ENCODE assay signal across 24 cellular contexts in the genomic region with DNA sequence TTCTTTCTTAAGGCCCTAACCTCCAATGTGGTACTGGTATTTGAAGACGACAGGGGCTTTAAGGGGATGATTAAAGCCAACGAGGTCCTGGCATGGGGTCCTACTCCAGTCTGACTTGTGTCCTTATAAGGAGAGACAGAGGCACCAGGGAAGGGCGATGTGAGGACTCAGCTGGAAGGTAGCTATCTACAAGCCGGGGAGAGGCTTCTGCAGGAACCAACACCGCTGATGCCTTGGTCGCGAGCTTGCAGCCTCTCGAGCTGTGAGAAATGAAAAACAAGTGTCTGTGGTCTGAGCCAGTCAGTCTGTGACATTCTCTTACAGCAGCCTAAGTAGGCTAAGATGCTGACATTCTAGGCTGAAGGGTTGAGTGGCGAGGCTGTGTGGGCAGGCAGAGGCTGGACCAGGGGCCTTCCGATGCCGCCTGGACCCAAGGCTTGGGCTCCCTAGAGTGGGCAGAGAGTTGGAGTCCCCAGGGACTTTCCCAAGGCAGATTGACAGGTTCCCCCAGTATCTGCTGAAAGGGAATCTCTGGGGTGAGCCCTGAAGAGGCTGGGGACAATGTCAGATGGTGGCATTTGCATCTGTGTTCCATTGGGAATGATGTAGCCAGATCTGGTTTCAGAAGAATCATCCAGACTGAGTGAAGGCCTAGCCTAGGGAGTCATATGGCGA.
DNase-seq lines count a peak whose midpoint lies in the region; ATAC-seq and TF ChIP-seq lines count a peak whose summit lies in the region.
"Had no signal": no experiment of that assay in that cellular context is flagged by ENCODE, and none has a peak within 500 bp of the region (broad histone marks: within the 10 kb centered on the region; RNA-seq: fewer than 3 reads in every experiment).

No MANE protein-coding gene starts in this region.

- no peaks in the 10 kb centered on the region for H3K9me3 ChIP-seq in Karpas-422 (ENCODE audit: low read length)
- no peaks in the 10 kb centered on the region for H3K9me3 ChIP-seq in thyroid gland
- H3K9me3 ChIP-seq: adrenal gland, gastrocnemius medialis, MG63, psoas muscle, uterus had no signal

- H3K4me3 ChIP-seq in Karpas-422 (ENCODE audit: low read length), result no peak overlapping the region
- H3K4me3 ChIP-seq in thyroid gland (replicated peaks in 1 of 3), result no peak overlapping the region
- H3K4me3 ChIP-seq: adrenal gland, cardiac muscle cell, gastrocnemius medialis, MG63, psoas muscle, uterus had no signal

- DNase-seq in NCI-H2171 treated with DMSO at 0.1 percent for 48 hours (lab: John Stamatoyannopoulos, UW) (peak; percentile 13), NCI-H2171 (lab: John Stamatoyannopoulos, UW) (no peak), iPS-NIHi7 (ENCODE audit: extremely low spot score) (peak; percentile 6), sciatic nerve (ENCODE audit: low spot score) (peak; percentile 26), Karpas-422 (no peak), thyroid gland (no peak), HEK293T (ENCODE audit: extremely low spot score) (no peak)
- DNase-seq in activated CD4-positive, alpha-beta memory T cell treated with anti-CD3 and anti-CD28 coated beads, Interleukin-2, amount 10 ng/mL, durations not matched to agents 7 days and 5 days, result peak; percentile 4
- DNase-seq: activated effector memory CD4-positive, alpha-beta T cell treated with Interleukin-2 at 50 U/mL for 16 hours; gastrocnemius medialis; left cardiac atrium; MG63; NCI-H1436 treated with DMSO at 0.1 percent for 48 hours; NCI-H69; psoas muscle; stimulated activated CD4-positive, alpha-beta T cell treated with anti-CD3 and anti-CD28 coated beads, Interleukin-4, amount 100 ng/mL, for 24 hours; T1000; uterus had no signal

- H3K4me1 ChIP-seq in Karpas-422 (ENCODE audit: low read length), result no peaks in the 10 kb centered on the region
- no peaks in the 10 kb centered on the region for H3K4me1 ChIP-seq in thyroid gland
- H3K4me1 ChIP-seq: adrenal gland, gastrocnemius medialis, psoas muscle, uterus had no signal

- H3K4me3 Mint-ChIP-seq in activated CD4-positive, alpha-beta memory T cell treated with anti-CD3 and anti-CD28 coated beads, Interleukin-2, amount 10 ng/mL, durations not matched to agents 7 days and 5 days, result no peak overlapping the region
- H3K4me3 Mint-ChIP-seq: mesothelial cell of epicardium, nephron had no signal

- H3K9me3 Mint-ChIP-seq in activated CD4-positive, alpha-beta memory T cell treated with anti-CD3 and anti-CD28 coated beads, Interleukin-2, amount 10 ng/mL, durations not matched to agents 7 days and 5 days, result no peaks in the 10 kb centered on the region
- H3K9me3 Mint-ChIP-seq: mesothelial cell of epicardium, nephron had no signal

- H3K27ac ChIP-seq in Karpas-422 (ENCODE audit: low read length), result no peak overlapping the region
- no peak overlapping the region for H3K27ac ChIP-seq in thyroid gland
- H3K27ac ChIP-seq: 22Rv1, adrenal gland, cardiac muscle cell, gastrocnemius medialis, psoas muscle, uterus had no signal

- no peak for TF ChIP-seq CTCF in thyroid gland (IDR thresholded peaks at IDR 0.05)

- no peak overlapping the region for H3K9ac ChIP-seq in Karpas-422 (ENCODE audit: low read length)

- H3K27ac Mint-ChIP-seq in activated CD4-positive, alpha-beta memory T cell treated with anti-CD3 and anti-CD28 coated beads, Interleukin-2, amount 10 ng/mL, durations not matched to agents 7 days and 5 days, result no peak overlapping the region
- H3K27ac Mint-ChIP-seq: mesothelial cell of epicardium had no signal

- no peak overlapping the region for H2AFZ ChIP-seq in Karpas-422 (ENCODE audit: low read length)

- H3K36me3 ChIP-seq in Karpas-422 (ENCODE audit: insufficient read depth, low read length) (no peaks in the 10 kb centered on the region), thyroid gland (no peaks in the 10 kb centered on the region)
- H3K36me3 ChIP-seq: adrenal gland, cardiac muscle cell, gastrocnemius medialis, MG63, uterus had no signal

- CTCF ChIA-PET in activated CD4-positive, alpha-beta memory T cell treated with anti-CD3 and anti-CD28 coated beads, Interleukin-2, amount 10 ng/mL, durations not matched to agents 7 days and 5 days (lab: Charles Lee), result no interaction called here
- CTCF ChIA-PET in HEK293T (lab: Yijun Ruan, JAX), result no interaction called here

- no peaks in the 10 kb centered on the region for H3K36me3 Mint-ChIP-seq in activated CD4-positive, alpha-beta memory T cell treated with anti-CD3 and anti-CD28 coated beads, Interleukin-2, amount 10 ng/mL, durations not matched to agents 7 days and 5 days (ENCODE audit: low read depth)
- H3K36me3 Mint-ChIP-seq: mesothelial cell of epicardium had no signal

- 82 to 90% methylated on average over 12 of the region's 12 CpGs for WGBS in thyroid gland, 2 donors

- H3K79me2 ChIP-seq in Karpas-422 (ENCODE audit: low read length), result no peaks in the 10 kb centered on the region

- H3K4me1 Mint-ChIP-seq in activated CD4-positive, alpha-beta memory T cell treated with anti-CD3 and anti-CD28 coated beads, Interleukin-2, amount 10 ng/mL, durations not matched to agents 7 days and 5 days, result no peaks in the 10 kb centered on the region

- POLR2A ChIA-PET in activated CD4-positive, alpha-beta memory T cell treated with anti-CD3 and anti-CD28 coated beads, Interleukin-2, amount 10 ng/mL, durations not matched to agents 7 days and 5 days (lab: Charles Lee), result no interaction called here
- POLR2A ChIA-PET in HEK293T (lab: Yijun Ruan, JAX), result no interaction called here

- no peak overlapping the region for H3K4me2 ChIP-seq in Karpas-422 (ENCODE audit: low read depth, low read length, poor library complexity, severe bottlenecking)

- no peaks in the 10 kb centered on the region for H4K20me1 ChIP-seq in Karpas-422 (ENCODE audit: insufficient read depth, low read depth, low read length)

- H3K27me3 ChIP-seq in Karpas-422 (ENCODE audit: low read length) (no peaks in the 10 kb centered on the region), thyroid gland (no peaks in the 10 kb centered on the region)
- H3K27me3 ChIP-seq: adrenal gland, gastrocnemius medialis, MG63, uterus had no signal

- no peak for ATAC-seq in sciatic nerve
- ATAC-seq: esophagus mucosa, gastrocnemius medialis, left cardiac atrium, psoas muscle had no signal

- peaks cover 2% of the 10 kb centered on the region for H3K27me3 Mint-ChIP-seq in activated CD4-positive, alpha-beta memory T cell treated with anti-CD3 and anti-CD28 coated beads, Interleukin-2, amount 10 ng/mL, durations not matched to agents 7 days and 5 days

- no peaks in the 10 kb centered on the region for H3K9me2 ChIP-seq in Karpas-422 (replicated peaks; ENCODE audit: insufficient read depth, low read length)

- intact Hi-C loops in sciatic nerve (cut with DNase I) (no loop called here), thyroid gland (cut with DNase I) (no loop called here)

- TF ChIP-seq POLR2A in thyroid gland (IDR thresholded peaks at IDR 0.05), result no peak

TF ChIP-seq in HEK293T, 16 proteins besides CTCF, POLR2A, EP300 and RAD21:
- no peak for TF ChIP-seq FOXM1 (IDR thresholded peaks at IDR 0.05; ENCODE audit: borderline replicate concordance)
- no peak for TF ChIP-seq LEF1 (IDR thresholded peaks at IDR 0.05; ENCODE audit: borderline replicate concordance)
- TF ChIP-seq ELF4 (IDR thresholded peaks at IDR 0.05), result no peak
- TF ChIP-seq FOXK2 (IDR thresholded peaks at IDR 0.05), result no peak
- TF ChIP-seq TARDBP (IDR thresholded peaks at IDR 0.05), result no peak
- TF ChIP-seq L3MBTL2 (conservative IDR thresholded peaks at IDR 0.05), result no peak
- TF ChIP-seq NFRKB (IDR thresholded peaks at IDR 0.05), result no peak
- no peak for TF ChIP-seq ZNF384 (IDR thresholded peaks at IDR 0.05)
- TF ChIP-seq ARNT (IDR thresholded peaks at IDR 0.05), result no peak
- TF ChIP-seq SP1 (IDR thresholded peaks at IDR 0.05), result no peak
- no peak for TF ChIP-seq SUZ12 (IDR thresholded peaks at IDR 0.05)
- no peak for TF ChIP-seq BHLHE40 (IDR thresholded peaks at IDR 0.05; ENCODE audit: borderline replicate concordance)
- no peak for TF ChIP-seq HDGF (IDR thresholded peaks at IDR 0.05; ENCODE audit: borderline replicate concordance)
- no peak for TF ChIP-seq CTBP1 (IDR thresholded peaks at IDR 0.05; ENCODE audit: borderline replicate concordance)
- no peak for TF ChIP-seq FOXA1 (IDR thresholded peaks at IDR 0.05)
- TF ChIP-seq, protein P1, sequence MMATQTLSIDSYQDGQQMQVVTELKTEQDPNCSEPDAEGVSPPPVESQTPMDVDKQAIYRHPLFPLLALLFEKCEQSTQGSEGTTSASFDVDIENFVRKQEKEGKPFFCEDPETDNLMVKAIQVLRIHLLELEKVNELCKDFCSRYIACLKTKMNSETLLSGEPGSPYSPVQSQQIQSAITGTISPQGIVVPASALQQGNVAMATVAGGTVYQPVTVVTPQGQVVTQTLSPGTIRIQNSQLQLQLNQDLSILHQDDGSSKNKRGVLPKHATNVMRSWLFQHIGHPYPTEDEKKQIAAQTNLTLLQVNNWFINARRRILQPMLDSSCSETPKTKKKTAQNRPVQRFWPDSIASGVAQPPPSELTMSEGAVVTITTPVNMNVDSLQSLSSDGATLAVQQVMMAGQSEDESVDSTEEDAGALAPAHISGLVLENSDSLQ (IDR thresholded peaks at IDR 0.05), result no peak

Comparison
In these comparisons a context has a peak if more than half of its experiments do, and no peak if none do; other contexts are left out.
1. DNase-seq: peak in NCI-H2171 treated with DMSO at 0.1 percent for 48 hours (single experiment), activated CD4-positive, alpha-beta memory T cell treated with anti-CD3 and anti-CD28 coated beads, Interleukin-2, amount 10 ng/mL, durations not matched to agents 7 days and 5 days (single experiment), iPS-NIHi7 (single experiment) and sciatic nerve (single experiment); none in NCI-H2171 (single experiment), Karpas-422 (single experiment), thyroid gland (0 of 2) and HEK293T (single experiment).